ENCODE assay signal across 10 cellular contexts in the genomic region with DNA sequence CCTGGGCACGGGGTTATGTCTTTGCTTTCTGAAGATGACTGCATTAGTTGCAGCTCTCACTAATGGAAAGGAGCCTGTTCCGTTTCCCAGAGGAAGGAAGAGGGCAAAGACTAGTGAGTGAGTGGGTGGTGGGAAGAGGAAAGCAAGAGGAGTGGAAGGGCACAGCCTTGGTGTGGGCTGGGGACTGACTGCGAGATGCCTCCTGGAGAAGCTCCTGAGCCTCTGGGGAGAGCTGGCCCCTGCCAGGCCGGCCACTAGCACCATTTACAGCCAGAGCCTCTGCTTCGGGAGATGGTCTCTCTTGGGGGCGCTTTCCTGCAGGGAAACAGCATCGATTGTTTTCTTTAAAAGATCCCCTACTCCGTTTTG. TPM values are rescaled to one million over a fixed set of nuclear protein-coding genes. Genes with fewer than 3 reads are reported as not detected.
DNase-seq lines count a peak whose midpoint lies in the region; ATAC-seq, FAIRE-seq and TF ChIP-seq lines count a peak whose summit lies in the region.
"Had no signal": no experiment of that assay in that cellular context is flagged by ENCODE, and none has a peak within 500 bp of the region (broad histone marks: within the 10 kb centered on the region; RNA-seq: fewer than 3 reads in every experiment).

No MANE protein-coding gene starts in this region.

- TF ChIP-seq CTCF in tibial artery (IDR thresholded peaks at IDR 0.05), result no peak

- H3K27me3 Mint-ChIP-seq in activated naive CD4-positive, alpha-beta T cell treated with anti-CD3 and anti-CD28 coated beads, Interleukin-2, amount 50 U/mL, for 24 hours, result peaks cover 37% of the 10 kb centered on the region
- peaks cover 74% of the 10 kb centered on the region for H3K27me3 Mint-ChIP-seq in activated T-helper 1 cell treated with anti-CD3 and anti-CD28 coated beads, Interleukin-12 subunit alpha, Interleukin-12 subunit beta, Interleukin-2, Interleukin-4 antibody, amounts not matched to agents 30 ng/mL and 10 ng/mL and 1 ng/mL, durations not matched to agents 14 hours and 24 hours and 36 hours (ENCODE audit: insufficient read depth)
- peaks cover 39% of the 10 kb centered on the region for H3K27me3 Mint-ChIP-seq in memory B cell

- H3K4me1 ChIP-seq in tibial artery, result peaks cover 0 to 30% (median 24%) of the 10 kb centered on the region in 4 donors

- no peak for ATAC-seq in memory B cell (ENCODE audit: low read depth)
- ATAC-seq in GM21737 (IDR thresholded peaks at IDR 0.05; ENCODE audit: unreplicated experiment), result no peak

- no peak for FAIRE-seq in frontal cortex (lab: Jason Lieb, UNC)

- DNase-seq in activated naive CD4-positive, alpha-beta T cell treated with Interleukin-2 at 50 U/mL for 16 hours, result no peak
- no peak for DNase-seq in activated T-helper 1 cell treated with anti-CD3 and anti-CD28 coated beads, Interleukin-12 subunit alpha, Interleukin-12 subunit beta, Interleukin-2, Interleukin-4 antibody, amounts not matched to agents 30 ng/mL and 10 ng/mL and 1 ng/mL, durations not matched to agents 14 hours and 24 hours and 36 hours (ENCODE audit: low spot score)
- DNase-seq in memory B cell (ENCODE audit: low spot score in 2 of 2), result no peak
- no peak for DNase-seq in tibial artery
- no peak for DNase-seq in glomerular visceral epithelial cell (ENCODE audit: extremely low spot score)
- DNase-seq in frontal cortex (ENCODE audit: low spot score in 2 of 2), result no peak
- DNase-seq: PC-9 had no signal

- H3K27me3 ChIP-seq in tibial artery, result peaks cover 0 to 47% of the 10 kb centered on the region in 2 donors

- H3K9me3 ChIP-seq in tibial artery, result no peaks in the 10 kb centered on the region
- H3K9me3 ChIP-seq: BLaER1 had no signal

- H3K36me3 Mint-ChIP-seq in activated naive CD4-positive, alpha-beta T cell treated with anti-CD3 and anti-CD28 coated beads, Interleukin-2, amount 50 U/mL, for 24 hours, result no peaks in the 10 kb centered on the region
- H3K36me3 Mint-ChIP-seq in activated T-helper 1 cell treated with anti-CD3 and anti-CD28 coated beads, Interleukin-12 subunit alpha, Interleukin-12 subunit beta, Interleukin-2, Interleukin-4 antibody, amounts not matched to agents 30 ng/mL and 10 ng/mL and 1 ng/mL, durations not matched to agents 14 hours and 24 hours and 36 hours (ENCODE audit: low read depth), result no peaks in the 10 kb centered on the region
- H3K36me3 Mint-ChIP-seq in memory B cell, result no peaks in the 10 kb centered on the region

- intact Hi-C loops in activated T-helper 1 cell treated with anti-CD3 and anti-CD28 coated beads, Interleukin-12 subunit alpha, Interleukin-12 subunit beta, Interleukin-2, Interleukin-4 antibody, amounts not matched to agents 30 ng/mL and 10 ng/mL and 1 ng/mL, durations not matched to agents 14 hours and 24 hours and 36 hours (cut with micrococcal nuclease), result loop anchor here (5.0 to 10.0 kb wide), 2 partner anchors 52 to 60 kb away; no protein-coding TSS in a partner anchor
- intact Hi-C loops in tibial artery (cut with DNase I; ENCODE audit: low total_unique reads), result no loop called here

- peaks cover 17% of the 10 kb centered on the region for H3K4me1 Mint-ChIP-seq in activated naive CD4-positive, alpha-beta T cell treated with anti-CD3 and anti-CD28 coated beads, Interleukin-2, amount 50 U/mL, for 24 hours
- H3K4me1 Mint-ChIP-seq in activated T-helper 1 cell treated with anti-CD3 and anti-CD28 coated beads, Interleukin-12 subunit alpha, Interleukin-12 subunit beta, Interleukin-2, Interleukin-4 antibody, amounts not matched to agents 30 ng/mL and 10 ng/mL and 1 ng/mL, durations not matched to agents 14 hours and 24 hours and 36 hours (ENCODE audit: low read depth), result peaks cover 20% of the 10 kb centered on the region
- H3K4me1 Mint-ChIP-seq in memory B cell, result peaks cover 15% of the 10 kb centered on the region

- no peaks in the 10 kb centered on the region for H3K9me3 Mint-ChIP-seq in activated naive CD4-positive, alpha-beta T cell treated with anti-CD3 and anti-CD28 coated beads, Interleukin-2, amount 50 U/mL, for 24 hours
- no peaks in the 10 kb centered on the region for H3K9me3 Mint-ChIP-seq in activated T-helper 1 cell treated with anti-CD3 and anti-CD28 coated beads, Interleukin-12 subunit alpha, Interleukin-12 subunit beta, Interleukin-2, Interleukin-4 antibody, amounts not matched to agents 30 ng/mL and 10 ng/mL and 1 ng/mL, durations not matched to agents 14 hours and 24 hours and 36 hours
- no peaks in the 10 kb centered on the region for H3K9me3 Mint-ChIP-seq in memory B cell

- no peaks in the 10 kb centered on the region for H3K36me3 ChIP-seq in tibial artery
- H3K36me3 ChIP-seq: BLaER1 had no signal

- H3K4me3 ChIP-seq in tibial artery, result peak overlapping the region; percentile 52 to 65
- H3K4me3 ChIP-seq: PC-9 had no signal

- peak overlapping the region; percentile 63 for H3K4me3 Mint-ChIP-seq in activated naive CD4-positive, alpha-beta T cell treated with anti-CD3 and anti-CD28 coated beads, Interleukin-2, amount 50 U/mL, for 24 hours
- peak overlapping the region; percentile 79 for H3K4me3 Mint-ChIP-seq in activated T-helper 1 cell treated with anti-CD3 and anti-CD28 coated beads, Interleukin-12 subunit alpha, Interleukin-12 subunit beta, Interleukin-2, Interleukin-4 antibody, amounts not matched to agents 30 ng/mL and 10 ng/mL and 1 ng/mL, durations not matched to agents 14 hours and 24 hours and 36 hours
- H3K4me3 Mint-ChIP-seq in memory B cell, result peak overlapping the region; percentile 45

- no peak overlapping the region for H3K27ac Mint-ChIP-seq in activated naive CD4-positive, alpha-beta T cell treated with anti-CD3 and anti-CD28 coated beads, Interleukin-2, amount 50 U/mL, for 24 hours
- H3K27ac Mint-ChIP-seq in activated T-helper 1 cell treated with anti-CD3 and anti-CD28 coated beads, Interleukin-12 subunit alpha, Interleukin-12 subunit beta, Interleukin-2, Interleukin-4 antibody, amounts not matched to agents 30 ng/mL and 10 ng/mL and 1 ng/mL, durations not matched to agents 14 hours and 24 hours and 36 hours, result no peak overlapping the region
- no peak overlapping the region for H3K27ac Mint-ChIP-seq in memory B cell

- peak overlapping the region in 1 of 2 donors; percentile 10 for H3K27ac ChIP-seq in tibial artery
- H3K27ac ChIP-seq: BLaER1, PC-9 had no signal

RNA-seq across cellular contexts. Expression of a gene that starts 0.8 kb away (rescaled TPM):
- total RNA-seq in activated T-helper 1 cell treated with anti-CD3 and anti-CD28 coated beads, Interleukin-12 subunit alpha, Interleukin-12 subunit beta, Interleukin-2, Interleukin-4 antibody, amounts not matched to agents 30 ng/mL and 10 ng/mL and 1 ng/mL, durations not matched to agents 14 hours and 24 hours and 36 hours, result 0.10 and 0.26 TPM in 2 replicates
- 1.6 TPM for total RNA-seq in frontal cortex
- total RNA-seq: PC-9 had no signal
